Comparison of ENCODE assay signal across 1 cellular context in the genomic region with DNA sequence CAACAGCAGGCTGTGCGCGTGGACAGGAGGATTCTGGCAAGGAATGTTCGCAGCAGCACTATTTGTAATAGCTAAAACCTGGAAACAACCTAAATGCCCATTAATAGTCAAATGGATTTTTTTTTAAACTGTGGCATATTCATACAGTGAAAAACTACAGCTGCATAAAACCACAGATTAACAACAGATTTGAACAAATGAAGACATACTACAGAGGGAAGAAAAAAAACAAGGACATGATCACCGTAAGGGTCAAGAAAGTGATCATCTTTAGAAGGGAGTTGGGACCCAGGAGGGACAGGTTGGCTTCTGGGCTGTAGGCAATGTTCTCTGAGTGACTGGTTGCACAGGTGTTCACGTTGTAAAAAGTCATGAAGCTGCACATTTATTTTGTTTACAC.
A peak's percentile ranks its signal among the peaks of the same experiment; 100 is the strongest.
TF ChIP-seq lines count a peak whose summit lies in the region.

No MANE protein-coding gene starts in this region.

TF ChIP-seq in H1, 55 proteins besides CTCF, POLR2A, EP300 and RAD21:
- TF ChIP-seq SIN3A (conservative IDR thresholded peaks at IDR 0.05 in 1 of 2, IDR thresholded peaks at IDR 0.05 in 1 of 2; ENCODE audit: low read depth in 1 of 2, low read length in 2 of 2) (no peak), RNF2 (IDR thresholded peaks at IDR 0.05; ENCODE audit: borderline replicate concordance, low read depth, low read length, missing control alignments, poor library complexity, severe bottlenecking) (peak; percentile 10), HDAC6 (IDR thresholded peaks at IDR 0.05; ENCODE audit: low read depth, low read length) (no peak), EZH2 (IDR thresholded peaks at IDR 0.05; ENCODE audit: low read depth, low read length, severe bottlenecking) (peak; percentile 36)
TF ChIP-seq in H1: peak in this region for 2.
